In the genomic region with DNA sequence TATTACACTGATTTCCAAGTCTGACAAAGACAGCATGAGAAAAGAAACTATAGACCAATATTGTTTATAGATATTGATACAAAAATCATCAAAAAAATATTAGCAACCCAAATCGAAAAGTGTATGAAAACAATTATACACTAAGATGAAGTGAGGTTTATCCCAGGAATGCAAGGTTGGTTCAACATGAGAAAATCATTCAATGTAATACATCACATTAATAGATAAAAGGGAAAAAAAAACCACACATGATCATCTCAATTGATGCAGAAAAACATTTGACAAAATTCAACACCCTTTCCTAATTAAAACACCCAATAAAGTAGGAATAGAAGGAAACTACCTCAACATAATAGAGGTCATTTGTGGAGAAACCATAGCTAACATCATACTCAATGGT, we compare ENCODE assay signal across 22 cellular contexts.
"Had no signal": no experiment of that assay in that cellular context is flagged by ENCODE, and none has a peak within 500 bp of the region (broad histone marks: within the 10 kb centered on the region; RNA-seq: fewer than 3 reads in every experiment).

No MANE protein-coding gene starts in this region.

- H3K27me3 ChIP-seq: adrenal gland, cardiac muscle cell, gastrocnemius medialis, upper lobe of right lung had no signal

- H3K9ac ChIP-seq: parathyroid adenoma had no signal

- FAIRE-seq: TTC549 had no signal

- H3K27ac ChIP-seq: adrenal gland, cardiac muscle cell, gastrocnemius medialis, left ventricle myocardium inferior, parathyroid adenoma, upper lobe of right lung, WERI-Rb-1 had no signal

- H3K4me1 ChIP-seq: adrenal gland, gastrocnemius medialis, left ventricle myocardium inferior, parathyroid adenoma, upper lobe of right lung had no signal

- H3K36me3 ChIP-seq: adrenal gland, cardiac muscle cell, upper lobe of right lung, WERI-Rb-1 had no signal

- DNase-seq: activated CD4-positive, alpha-beta T cell treated with anti-CD3 and anti-CD28 coated beads, Interleukin-2, amount 10 ng/mL, durations not matched to agents 7 days and 5 days; activated CD4-positive, CD25-positive, alpha-beta regulatory T cell treated with anti-CD3 and anti-CD28 coated beads, Interleukin-2, amount 50 U/mL, for 72 hours; activated CD8-positive, alpha-beta T cell treated with anti-CD3 and anti-CD28 coated beads for 36 hours; activated naive CD4-positive, alpha-beta T cell; activated T-cell treated with anti-CD3 and anti-CD28 coated beads, Interleukin-2, amount 50 U/mL, for 24 hours; adrenal gland; effector CD4-positive, alpha-beta T cell; gastrocnemius medialis; hippocampal formation; kidney glomerular epithelial cell; left ventricle myocardium inferior; nucleus accumbens; right cardiac atrium; stimulated activated CD4-positive, alpha-beta T cell treated with anti-CD3 and anti-CD28 coated beads, Interleukin-4, amount 100 ng/mL, for 4 hours; stimulated activated naive CD8-positive, alpha-beta T cell treated with anti-CD3 and anti-CD28 coated beads, Interleukin-15, Interleukin-2, amounts not matched to agents 100 U/mL and 50 U/mL, for 24 hours; T-helper 1 cell; upper lobe of right lung; WERI-Rb-1 had no signal

- ATAC-seq: activated CD8-positive, alpha-beta T cell treated with anti-CD3 and anti-CD28 coated beads for 36 hours; esophagus mucosa; gastrocnemius medialis; right cardiac atrium; stimulated activated naive CD8-positive, alpha-beta T cell treated with anti-CD3 and anti-CD28 coated beads, Interleukin-15, Interleukin-2, amounts not matched to agents 100 U/mL and 50 U/mL, for 24 hours; upper lobe of right lung had no signal

- H2AFZ ChIP-seq: parathyroid adenoma had no signal

- H3K4me3 ChIP-seq: adrenal gland, cardiac muscle cell, gastrocnemius medialis, left ventricle myocardium inferior, upper lobe of right lung had no signal
